In genomic region chr9:127203501-127204327, GRCh38 we compare ENCODE assay signal across 24 cellular contexts.
"Had no signal": no experiment of that assay in that cellular context is flagged by ENCODE, and none has a peak within 500 bp of the region (broad histone marks: within the 10 kb centered on the region; RNA-seq: fewer than 3 reads in every experiment).

No MANE protein-coding gene starts in this region.

- H3K36me3 Mint-ChIP-seq: activated CD8-positive, alpha-beta memory T cell treated with anti-CD3 and anti-CD28 coated beads, Interleukin-2, amount 10 ng/mL, durations not matched to agents 7 days and 5 days; type B pancreatic cell had no signal

- H3K9me3 Mint-ChIP-seq: activated CD8-positive, alpha-beta T cell treated with anti-CD3 and anti-CD28 coated beads for 36 hours; activated T-helper 1 cell treated with anti-CD3 and anti-CD28 coated beads, Interleukin-12 subunit alpha, Interleukin-12 subunit beta, Interleukin-2, Interleukin-4 antibody, amounts not matched to agents 30 ng/mL and 10 ng/mL and 1 ng/mL, durations not matched to agents 14 hours and 24 hours and 36 hours; effector memory CD8-positive, alpha-beta T cell; T-helper 1 cell treated with Interleukin-12 subunit alpha and Interleukin-12 subunit beta and Interleukin-4 antibody, amounts not matched to agents 30 μg/mL and 1 μg/mL, for 36 hours; type B pancreatic cell had no signal

- H3K27me3 ChIP-seq: ascending aorta, brain microvascular endothelial cell, dorsolateral prefrontal cortex had no signal

- H3K27me3 Mint-ChIP-seq: activated CD8-positive, alpha-beta memory T cell treated with anti-CD3 and anti-CD28 coated beads, Interleukin-2, amount 10 ng/mL, durations not matched to agents 7 days and 5 days; activated CD8-positive, alpha-beta T cell treated with anti-CD3 and anti-CD28 coated beads for 36 hours; effector memory CD8-positive, alpha-beta T cell; progenitor cell of endocrine pancreas; type B pancreatic cell had no signal

- ATAC-seq: activated CD8-positive, alpha-beta memory T cell treated with anti-CD3 and anti-CD28 coated beads, Interleukin-2, amount 10 ng/mL, durations not matched to agents 7 days and 5 days; activated CD8-positive, alpha-beta T cell treated with anti-CD3 and anti-CD28 coated beads for 36 hours; effector memory CD8-positive, alpha-beta T cell; esophagus mucosa; left lobe of liver had no signal

- H3K36me3 ChIP-seq: ascending aorta, brain microvascular endothelial cell, thoracic aorta had no signal

- H3K9me3 ChIP-seq: ascending aorta, thoracic aorta had no signal

- H3K4me3 Mint-ChIP-seq: activated CD8-positive, alpha-beta memory T cell treated with anti-CD3 and anti-CD28 coated beads, Interleukin-2, amount 10 ng/mL, durations not matched to agents 7 days and 5 days; activated CD8-positive, alpha-beta T cell treated with anti-CD3 and anti-CD28 coated beads for 36 hours; activated T-helper 1 cell treated with anti-CD3 and anti-CD28 coated beads, Interleukin-12 subunit alpha, Interleukin-12 subunit beta, Interleukin-2, Interleukin-4 antibody, amounts not matched to agents 30 ng/mL and 10 ng/mL and 1 ng/mL, durations not matched to agents 14 hours and 24 hours and 36 hours; effector memory CD8-positive, alpha-beta T cell; T-helper 1 cell treated with Interleukin-12 subunit alpha and Interleukin-12 subunit beta and Interleukin-4 antibody, amounts not matched to agents 30 μg/mL and 1 μg/mL, for 36 hours; type B pancreatic cell had no signal

- H3K4me3 ChIP-seq: ascending aorta, dorsolateral prefrontal cortex, thoracic aorta had no signal

- H3K27ac ChIP-seq: ascending aorta, brain microvascular endothelial cell, thoracic aorta had no signal

- DNase-seq: activated CD4-positive, alpha-beta T cell treated with anti-CD3 and anti-CD28 coated beads for 48 hours; activated CD8-positive, alpha-beta memory T cell treated with anti-CD3 and anti-CD28 coated beads, Interleukin-2, amount 10 ng/mL, durations not matched to agents 7 days and 5 days; activated CD8-positive, alpha-beta T cell treated with anti-CD3 and anti-CD28 coated beads for 36 hours; activated gamma-delta T cell; activated naive CD4-positive, alpha-beta T cell treated with anti-CD3 and anti-CD28 coated beads, Interleukin-2, amount 50 U/mL, for 16 hours; activated T-cell treated with anti-CD3 and anti-CD28 coated beads for 4 hours; brain microvascular endothelial cell; central memory CD4-positive, alpha-beta T cell; effector memory CD8-positive, alpha-beta T cell; head of caudate nucleus; islet precursor cell; mammary epithelial cell; occipital lobe; stimulated activated CD4-positive, alpha-beta T cell treated with anti-CD3 and anti-CD28 coated beads, Interleukin-4, amount 100 ng/mL, for 1 hour; stimulated activated naive CD4-positive, alpha-beta T cell treated with Interleukin-2 at 50 U/mL for 16 hours had no signal

- H3K27ac Mint-ChIP-seq: activated CD8-positive, alpha-beta memory T cell treated with anti-CD3 and anti-CD28 coated beads, Interleukin-2, amount 10 ng/mL, durations not matched to agents 7 days and 5 days; activated CD8-positive, alpha-beta T cell treated with anti-CD3 and anti-CD28 coated beads for 36 hours; activated T-helper 1 cell treated with anti-CD3 and anti-CD28 coated beads, Interleukin-12 subunit alpha, Interleukin-12 subunit beta, Interleukin-2, Interleukin-4 antibody, amounts not matched to agents 30 ng/mL and 10 ng/mL and 1 ng/mL, durations not matched to agents 14 hours and 24 hours and 36 hours; effector memory CD8-positive, alpha-beta T cell; progenitor cell of endocrine pancreas; T-helper 1 cell treated with Interleukin-12 subunit alpha and Interleukin-12 subunit beta and Interleukin-4 antibody, amounts not matched to agents 30 μg/mL and 1 μg/mL, for 36 hours; type B pancreatic cell had no signal
